ENCODE assay signal across 1 cellular context in genomic region chr19:12597594-12597993, GRCh38.
TF ChIP-seq lines count a peak whose summit lies in the region.

No MANE protein-coding gene starts in this region.

TF ChIP-seq in HepG2, 621 proteins besides CTCF, POLR2A, EP300 and RAD21:
- TF ChIP-seq CBX5 (CRISPR knock-in tag; IDR thresholded peaks at IDR 0.05; ENCODE audit: borderline replicate concordance), result no peak
- no peak for TF ChIP-seq RBM39 (IDR thresholded peaks at IDR 0.05; ENCODE audit: low read depth, low read length, poor library complexity, severe bottlenecking)
- TF ChIP-seq ZIK1 (CRISPR knock-in tag; IDR thresholded peaks at IDR 0.05; ENCODE audit: borderline replicate concordance, low read depth), result no peak
- TF ChIP-seq ATF5 (CRISPR knock-in tag; IDR thresholded peaks at IDR 0.05; ENCODE audit: low read depth), result no peak
- TF ChIP-seq ELF3 (CRISPR knock-in tag; IDR thresholded peaks at IDR 0.05), result no peak
- TF ChIP-seq HOXD1 (CRISPR knock-in tag; IDR thresholded peaks at IDR 0.05), result no peak
- no peak for TF ChIP-seq SNAI1 (CRISPR knock-in tag; IDR thresholded peaks at IDR 0.05; ENCODE audit: borderline replicate concordance)
- no peak for TF ChIP-seq HNRNPLL (IDR thresholded peaks at IDR 0.05; ENCODE audit: low read depth, low read length, poor library complexity, severe bottlenecking)
- TF ChIP-seq ELF1 (CRISPR knock-in tag; IDR thresholded peaks at IDR 0.05), result no peak
- TF ChIP-seq KDM1A (CRISPR knock-in tag; IDR thresholded peaks at IDR 0.05), result no peak
TF ChIP-seq in HepG2: peak in this region for 0.
